10 cellular contexts compared by ENCODE assay signal in the genomic region with DNA sequence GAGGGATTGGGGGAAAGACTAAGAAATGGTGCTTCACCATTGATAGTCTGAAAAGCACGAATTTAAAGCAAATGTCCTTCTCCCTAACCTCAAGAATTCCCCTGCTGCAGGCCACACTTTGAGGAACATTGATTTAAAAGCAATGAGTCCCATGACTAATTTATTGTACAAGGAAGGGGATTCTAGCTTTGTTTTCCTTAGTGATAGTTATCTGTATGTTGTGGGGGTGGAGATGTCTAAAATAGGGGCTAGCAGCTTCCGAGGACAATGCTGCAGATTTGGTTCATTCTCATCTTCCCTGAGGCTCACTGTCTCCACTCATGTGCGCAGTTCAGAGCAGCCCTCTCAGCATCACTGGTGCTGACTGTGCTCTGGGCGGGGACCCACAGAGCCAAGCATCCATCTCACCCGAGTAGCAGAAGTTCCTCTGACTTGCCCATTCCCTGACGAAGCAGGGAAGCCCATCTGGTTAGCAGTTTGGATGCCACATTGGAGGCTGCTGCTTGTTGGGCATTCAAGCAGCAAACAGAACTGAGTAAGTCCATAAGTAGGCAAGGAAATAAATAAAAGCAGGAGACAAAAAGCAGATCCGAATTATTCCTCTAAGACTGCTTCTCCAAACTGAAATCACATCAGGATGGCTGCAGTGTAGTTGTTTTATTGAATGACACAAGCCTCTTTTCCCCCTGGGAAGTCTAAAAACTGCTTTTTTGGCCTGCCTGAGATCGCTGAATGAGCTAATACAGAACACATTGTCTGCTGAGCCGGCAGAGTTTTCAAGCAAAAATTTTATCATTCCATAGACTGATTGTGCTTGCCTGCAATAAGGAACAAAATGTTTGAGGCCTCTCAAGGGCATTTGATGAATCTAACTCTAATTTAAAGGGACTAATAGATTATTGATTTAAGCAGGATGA. TPM values are rescaled to one million over a fixed set of nuclear protein-coding genes. Genes with fewer than 3 reads are reported as not detected.
DNase-seq lines count a peak whose midpoint lies in the region; ATAC-seq and TF ChIP-seq lines count a peak whose summit lies in the region.
"Had no signal": no experiment of that assay in that cellular context is flagged by ENCODE, and none has a peak within 500 bp of the region (broad histone marks: within the 10 kb centered on the region; RNA-seq: fewer than 3 reads in every experiment).

No MANE protein-coding gene starts in this region.

- H3K36me3 ChIP-seq in ascending aorta (no peaks in the 10 kb centered on the region), skeletal muscle satellite cell (ENCODE audit: insufficient read depth, low read length) (no peaks in the 10 kb centered on the region)

- peaks cover 1% of the 10 kb centered on the region for H3K4me1 Mint-ChIP-seq in activated CD4-positive, alpha-beta T cell treated with anti-CD3 and anti-CD28 coated beads, Interleukin-2, amount 10 ng/mL, durations not matched to agents 7 days and 5 days

- no peak for TF ChIP-seq CTCF in ascending aorta (IDR thresholded peaks at IDR 0.05)

- H3K4me2 ChIP-seq in skeletal muscle satellite cell (ENCODE audit: low read length): no peak overlapping the region

- H3K9ac ChIP-seq in skeletal muscle satellite cell (ENCODE audit: low read depth, low read length): peak overlapping the region; percentile 29

- WGBS in right cardiac atrium: 33% methylated on average over 9 of the region's 9 CpGs

- POLR2A ChIA-PET in activated CD4-positive, alpha-beta T cell treated with anti-CD3 and anti-CD28 coated beads, Interleukin-2, amount 10 ng/mL, durations not matched to agents 7 days and 5 days (lab: Charles Lee): no interaction called here

- intact Hi-C loops in ascending aorta (cut with DNase I): no loop called here
- intact Hi-C loops in right cardiac atrium (cut with DNase I): no loop called here

- H3K27me3 Mint-ChIP-seq in activated CD4-positive, alpha-beta T cell treated with anti-CD3 and anti-CD28 coated beads, Interleukin-2, amount 10 ng/mL, durations not matched to agents 7 days and 5 days: peaks cover 2% of the 10 kb centered on the region

- DNase-seq in GM03348 (ENCODE audit: low spot score) (peak; percentile 55), ascending aorta (ENCODE audit: low spot score in 2 of 2) (no peak), right cardiac atrium (peak; percentile 56 to 84 (median 72)), AML-193 (lab: John Stamatoyannopoulos, UW) (no peak), NCI-H1092 (lab: John Stamatoyannopoulos, UW) (no peak)
- DNase-seq in activated CD4-positive, CD25-positive, alpha-beta regulatory T cell (lab: John Stamatoyannopoulos, UW): no peak
- no peak for DNase-seq in activated CD4-positive, alpha-beta T cell treated with anti-CD3 and anti-CD28 coated beads, Interleukin-2, amount 10 ng/mL, durations not matched to agents 7 days and 5 days
- DNase-seq: KG1, SHP77 had no signal

- H3K4me3 Mint-ChIP-seq in activated CD4-positive, alpha-beta T cell treated with anti-CD3 and anti-CD28 coated beads, Interleukin-2, amount 10 ng/mL, durations not matched to agents 7 days and 5 days: no peak overlapping the region

- H3K27me3 ChIP-seq in ascending aorta (no peaks in the 10 kb centered on the region), right cardiac atrium (ENCODE audit: control insufficient read depth, insufficient read depth) (no peaks in the 10 kb centered on the region), skeletal muscle satellite cell (ENCODE audit: control insufficient read depth, insufficient read depth, low read length) (no peaks in the 10 kb centered on the region)

- H3K4me1 ChIP-seq in ascending aorta (peaks cover 4 to 20% of the 10 kb centered on the region in 2 donors), right cardiac atrium (ENCODE audit: control insufficient read depth, insufficient read depth, low read length) (peaks cover 9% of the 10 kb centered on the region), skeletal muscle satellite cell (ENCODE audit: control insufficient read depth, insufficient read depth, low read length) (peaks cover 15% of the 10 kb centered on the region)

- H3K4me3 ChIP-seq in ascending aorta (peak overlapping the region in 1 of 2 donors; percentile 44), right cardiac atrium (ENCODE audit: low read length) (no peak overlapping the region), skeletal muscle satellite cell (ENCODE audit: low read length) (no peak overlapping the region)

- no peaks in the 10 kb centered on the region for H3K9me3 ChIP-seq in ascending aorta
- H3K9me3 ChIP-seq in right cardiac atrium (ENCODE audit: control insufficient read depth, low read length): no peaks in the 10 kb centered on the region
- H3K9me3 ChIP-seq in skeletal muscle satellite cell (replicated peaks; ENCODE audit: low read length): no peaks in the 10 kb centered on the region

- CTCF ChIA-PET in activated CD4-positive, alpha-beta T cell treated with anti-CD3 and anti-CD28 coated beads, Interleukin-2, amount 10 ng/mL, durations not matched to agents 7 days and 5 days (lab: Charles Lee): interaction anchor here (1.7 to 1.8 kb wide), 2 partner anchors 12 to 20 kb away, joined by 3 to 5 read pairs; no protein-coding TSS in a partner anchor

- H3K27ac ChIP-seq in ascending aorta (peak overlapping the region; percentile 60 to 64), right cardiac atrium (ENCODE audit: low read length) (peak overlapping the region; percentile 59)

- no peaks in the 10 kb centered on the region for H3K36me3 Mint-ChIP-seq in activated CD4-positive, alpha-beta T cell treated with anti-CD3 and anti-CD28 coated beads, Interleukin-2, amount 10 ng/mL, durations not matched to agents 7 days and 5 days (ENCODE audit: low read depth)

- peak; percentile 85 to 90 for ATAC-seq in right cardiac atrium

- no peaks in the 10 kb centered on the region for H3K9me3 Mint-ChIP-seq in activated CD4-positive, alpha-beta T cell treated with anti-CD3 and anti-CD28 coated beads, Interleukin-2, amount 10 ng/mL, durations not matched to agents 7 days and 5 days

- H3K27ac Mint-ChIP-seq in activated CD4-positive, alpha-beta T cell treated with anti-CD3 and anti-CD28 coated beads, Interleukin-2, amount 10 ng/mL, durations not matched to agents 7 days and 5 days: no peak overlapping the region

RNA-seq across cellular contexts. Expression of gene RARB, which starts 27.5 kb away (rescaled TPM):
- total RNA-seq in ascending aorta (52.7 TPM), right cardiac atrium (10 to 100 TPM; 17.0 to 26.4 (median 24.7) TPM)
- 9.5 TPM for polyA plus RNA-seq in right cardiac atrium
- total RNA-seq in skeletal muscle satellite cell (2012; rRNA removed): 5.8 and 9.8 TPM in 2 replicates
- not detected for total RNA-seq in activated CD4-positive, alpha-beta T cell treated with anti-CD3 and anti-CD28 coated beads, Interleukin-2, amount 10 ng/mL, durations not matched to agents 7 days and 5 days

Comparison
In these comparisons a context has a peak if more than half of its experiments do, and no peak if none do; other contexts are left out.
1. DNase-seq: peak in GM03348 (single experiment) and right cardiac atrium (3 of 3); none in ascending aorta (0 of 2), activated CD4-positive, CD25-positive, alpha-beta regulatory T cell (0 of 4), AML-193 (0 of 2), NCI-H1092 (single experiment) and activated CD4-positive, alpha-beta T cell treated with anti-CD3 and anti-CD28 coated beads, Interleukin-2, amount 10 ng/mL, durations not matched to agents 7 days and 5 days (single experiment).
2. RNA of gene RARB, which starts 27.5 kb away (total RNA-seq): 52.7 TPM in ascending aorta (single experiment) and 17.0 to 26.4 TPM in right cardiac atrium; not detected in activated CD4-positive, alpha-beta T cell treated with anti-CD3 and anti-CD28 coated beads, Interleukin-2, amount 10 ng/mL, durations not matched to agents 7 days and 5 days; every median in the first group is over 10 times any median in the second.